20 cellular contexts compared by ENCODE assay signal in genomic region chr11:94975599-94975998, GRCh38. TPM values are rescaled to one million over a fixed set of nuclear protein-coding genes. Genes with fewer than 3 reads are reported as not detected.
DNase-seq lines count a peak whose midpoint lies in the region; ATAC-seq, FAIRE-seq and TF ChIP-seq lines count a peak whose summit lies in the region.
"Had no signal": no experiment of that assay in that cellular context is flagged by ENCODE, and none has a peak within 500 bp of the region (broad histone marks: within the 10 kb centered on the region; RNA-seq: fewer than 3 reads in every experiment).

No MANE protein-coding gene starts in this region.

- H4K20me1 ChIP-seq in HepG2 (ENCODE audit: insufficient read depth, low read length) = no peaks in the 10 kb centered on the region
- no peaks in the 10 kb centered on the region for H4K20me1 ChIP-seq in astrocyte (ENCODE audit: insufficient read depth, low read length)

- H3K27ac Mint-ChIP-seq in astrocyte (ENCODE audit: unreplicated experiment) (no peak overlapping the region), nephron progenitor cell (no peak overlapping the region), HFFc6 (no peak overlapping the region)

- H3K79me2 ChIP-seq in HepG2 (ENCODE audit: insufficient read depth, low read length) (peaks cover 17% of the 10 kb centered on the region), astrocyte (ENCODE audit: insufficient read depth, low read length) (peaks cover 18% of the 10 kb centered on the region)

- no TSS peak for BruUV-seq in HepG2 (replicated peaks; lab: Mats Ljungman, UMichigan)

- H2AFZ ChIP-seq in HepG2 (ENCODE audit: low read length) (no peak overlapping the region), astrocyte (ENCODE audit: low read depth, low read length) (no peak overlapping the region)

- H3K9me3 Mint-ChIP-seq in astrocyte (ENCODE audit: unreplicated experiment) (no peaks in the 10 kb centered on the region), nephron progenitor cell (no peaks in the 10 kb centered on the region), HFFc6 (no peaks in the 10 kb centered on the region)

- no peaks in the 10 kb centered on the region for H3K36me3 Mint-ChIP-seq in astrocyte (ENCODE audit: low read depth, unreplicated experiment)
- H3K36me3 Mint-ChIP-seq in nephron progenitor cell (ENCODE audit: low read depth) = peaks cover 13% of the 10 kb centered on the region
- H3K36me3 Mint-ChIP-seq in HFFc6 (ENCODE audit: low read depth) = peaks cover 13% of the 10 kb centered on the region; the same call in 1 of the 2 replicates

- H3K36me3 ChIP-seq in HepG2 (replicated peaks in 1 of 2; ENCODE audit: control insufficient read depth in 1 of 2, insufficient read depth in 2 of 2, low read length in 2 of 2) (peaks cover 0 to 8% of the 10 kb centered on the region in 2 experiments; a peak in 2 of 5 replicates), right lobe of liver (peaks cover 0 to 14% (median 5%) of the 10 kb centered on the region in 4 donors), astrocyte (ENCODE audit: insufficient read depth, low read length) (peaks cover 8% of the 10 kb centered on the region)

- H3K27ac ChIP-seq in HepG2 (ENCODE audit: extremely low read length, insufficient read depth, low read length) (no peak overlapping the region), right lobe of liver (no peak overlapping the region), astrocyte (ENCODE audit: low read depth, low read length) (no peak overlapping the region)
- H3K27ac ChIP-seq: A549, C4-2B, HL-60 had no signal

- no peak for TF ChIP-seq EP300 in HepG2 (IDR thresholded peaks at IDR 0.05; ENCODE audit: low read depth in 2 of 2, low read length in 2 of 2)
- no peak for TF ChIP-seq EP300 in HepG2 (CRISPR knock-in tag; IDR thresholded peaks at IDR 0.05; ENCODE audit: borderline replicate concordance)

- H3K9ac ChIP-seq in HepG2 (ENCODE audit: insufficient read depth, low read depth, low read length) = no peak overlapping the region
- no peak overlapping the region for H3K9ac ChIP-seq in astrocyte (ENCODE audit: low read length)

- TF ChIP-seq CTCF in HepG2 (CRISPR knock-in tag; IDR thresholded peaks at IDR 0.05) = no peak
- no peak for TF ChIP-seq CTCF in right lobe of liver (IDR thresholded peaks at IDR 0.05)
- no peak for TF ChIP-seq CTCF in astrocyte (IDR thresholded peaks at IDR 0.05; ENCODE audit: insufficient read depth, low read depth, low read length)
- TF ChIP-seq CTCF in nephron progenitor cell (IDR thresholded peaks at IDR 0.05) = no peak
- TF ChIP-seq CTCF in HFFc6 (IDR thresholded peaks at IDR 0.05) = no peak

- DNase-seq in HepG2 (ENCODE audit: low spot score) (no peak), right lobe of liver (no peak), GM19239 (ENCODE audit: insufficient read length, low spot score) (no peak), astrocyte (ENCODE audit: low read depth) (no peak), nephron progenitor cell (no peak), HFFc6 (no peak)
- DNase-seq: BE2C; CD8-positive, alpha-beta memory T cell; DMS 273 treated with DMSO at 0.1 percent for 48 hours; DMS79; KBM-7 had no signal

- H3K27me3 ChIP-seq in HepG2 (ENCODE audit: control insufficient read depth in 1 of 2, insufficient read depth in 2 of 2, low read length in 2 of 2) = no peaks in the 10 kb centered on the region; a peak in 1 of 5 replicates
- no peaks in the 10 kb centered on the region for H3K27me3 ChIP-seq in right lobe of liver
- H3K27me3 ChIP-seq in astrocyte (ENCODE audit: insufficient read depth, low read length) = no peaks in the 10 kb centered on the region
- H3K27me3 ChIP-seq: BE2C had no signal

- H3K4me3 ChIP-seq in HepG2 (replicated peaks in 1 of 3; ENCODE audit: insufficient read depth in 1 of 3, low read depth in 2 of 3, low read length in 3 of 3) (no peak overlapping the region), right lobe of liver (no peak overlapping the region), astrocyte (ENCODE audit: insufficient read depth, low read depth, low read length) (no peak overlapping the region)
- H3K4me3 ChIP-seq: A549, HAP-1 had no signal

- no peak for FAIRE-seq in HepG2 (lab: Jason Lieb, UNC)
- peak; percentile 78 for FAIRE-seq in GM19239 (lab: Jason Lieb, UNC)
- FAIRE-seq in astrocyte (lab: Jason Lieb, UNC) = no peak
- FAIRE-seq: A549, GM12891, H1 had no signal

- TF ChIP-seq POLR2A in HepG2 (IDR thresholded peaks at IDR 0.05; ENCODE audit: insufficient read depth in 1 of 2, low read depth in 2 of 2, low read length in 2 of 2) = no peak
- no peak for TF ChIP-seq POLR2A in right lobe of liver (IDR thresholded peaks at IDR 0.05)

- ATAC-seq in HepG2 = no peak
- ATAC-seq in right lobe of liver = no peak
- no peak for ATAC-seq in HG03565 (IDR thresholded peaks at IDR 0.05; ENCODE audit: unreplicated experiment)
- no peak for ATAC-seq in HG03460 (IDR thresholded peaks at IDR 0.05; ENCODE audit: unreplicated experiment)
- ATAC-seq: A549 had no signal

- intact Hi-C loops in HepG2 (cut with micrococcal nuclease; ENCODE audit: unreplicated experiment) (loop anchor here (10.0 kb wide), 1 partner anchor 169 kb away; no protein-coding TSS in a partner anchor), right lobe of liver (cut with DNase I) (no loop called here)

- H3K9me3 ChIP-seq in HepG2 (ENCODE audit: low read length) (no peaks in the 10 kb centered on the region), right lobe of liver (no peaks in the 10 kb centered on the region), astrocyte (ENCODE audit: insufficient read depth, low read depth, low read length) (no peaks in the 10 kb centered on the region)
- H3K9me3 ChIP-seq: A549, BE2C, HAP-1 had no signal

- 96% methylated on average over 1 of the region's 1 CpG for WGBS in HepG2 (ENCODE audit: low lambda C conversion rate)
- WGBS in right lobe of liver (ENCODE audit: insufficient coverage, low coverage, low lambda C conversion rate, missing lambda C conversion rate) = 100% methylated on average over 1 of the region's 1 CpG

- H3K4me3 Mint-ChIP-seq in astrocyte (ENCODE audit: unreplicated experiment) (peak overlapping the region; percentile 67), nephron progenitor cell (peak overlapping the region; percentile 18), HFFc6 (no peak overlapping the region)

- in situ Hi-C loops in HepG2 (cut with HindIII; ENCODE audit: extremely low pct_ligation_motif_present, low pct_unique_long_range_greater_than_20kb) = no loop called here

- H3K4me1 ChIP-seq in HepG2 (ENCODE audit: insufficient read depth, low read length) (peaks cover 25% of the 10 kb centered on the region), right lobe of liver (peaks cover 0 to 10% (median 6%) of the 10 kb centered on the region in 4 donors), astrocyte (ENCODE audit: insufficient read depth, low read length) (peaks cover 4% of the 10 kb centered on the region)

- CTCF ChIA-PET in HepG2 (lab: Yijun Ruan, JAX; ENCODE audit: low intra/inter-chr PET ratio, low total read pairs) = no interaction called here

- H3K4me1 Mint-ChIP-seq in astrocyte (ENCODE audit: low read depth, unreplicated experiment) (peaks cover 4% of the 10 kb centered on the region), nephron progenitor cell (peaks cover 30% of the 10 kb centered on the region), HFFc6 (ENCODE audit: low read depth) (peaks cover 29% of the 10 kb centered on the region)

- POLR2A ChIA-PET in HepG2 (lab: Yijun Ruan, JAX) = no interaction called here

- H3K27me3 Mint-ChIP-seq in astrocyte (ENCODE audit: low read depth, unreplicated experiment) (no peaks in the 10 kb centered on the region), nephron progenitor cell (ENCODE audit: low read depth, poor library complexity) (peaks cover 4% of the 10 kb centered on the region), HFFc6 (ENCODE audit: insufficient read depth) (peaks cover 1% of the 10 kb centered on the region; the same call in 1 of the 2 replicates)
- H3K27me3 Mint-ChIP-seq: CD8-positive, alpha-beta memory T cell had no signal

- TF ChIP-seq RAD21 in HepG2 (CRISPR knock-in tag; IDR thresholded peaks at IDR 0.05) = no peak

- H3K4me2 ChIP-seq in HepG2 (ENCODE audit: low read depth, low read length) (no peak overlapping the region), astrocyte (ENCODE audit: low read length) (no peak overlapping the region)
- H3K4me2 ChIP-seq: A549 had no signal

RNA-seq across cellular contexts. Expression of gene KDM4D, which starts 2.1 kb away (rescaled TPM):
- total RNA-seq in HepG2 (2016; rRNA removed; fragmentation: Illumina TruSeq; extraction: Trizol) (1.3 and 2.0 TPM in 2 replicates), right lobe of liver (under 1 TPM; 0.07 to 0.80 (median 0.18) TPM), astrocyte (0.72 and 0.93 TPM in 2 replicates)
- 0.44 and 0.61 TPM in 2 replicates for total RNA-seq in HepG2 (2016; cell fraction: cytosol; rRNA removed; fragmentation: Illumina TruSeq; extraction: Trizol; ENCODE audit: low read depth)
- 1.3 and 1.8 TPM in 2 replicates for total RNA-seq in HepG2 (2016; cell fraction: insoluble cytoplasmic fraction; rRNA removed; fragmentation: Illumina TruSeq; extraction: Trizol)
- 0.83 and 1.2 TPM in 2 replicates for total RNA-seq in HepG2 (2016; cell fraction: membrane; rRNA removed; fragmentation: Illumina TruSeq; extraction: Trizol)
- 1.3 TPM in 2 replicates for total RNA-seq in HepG2 (2016; cell fraction: nucleus; rRNA removed; fragmentation: Illumina TruSeq; extraction: Trizol)
- 0.96 and 1.4 TPM in 2 replicates for polyA plus RNA-seq in HepG2 (2011; rRNA removed)
- polyA plus RNA-seq in HepG2 (2011; cell fraction: cytosol; rRNA removed) = 1.3 and 1.5 TPM in 2 replicates
- polyA plus RNA-seq in HepG2 (2011; cell fraction: nucleus; rRNA removed) = 0.90 and 1.0 TPM in 2 replicates
- 1.0 and 1.3 TPM in 2 replicates for polyA plus RNA-seq in HepG2 (2012)
- polyA plus RNA-seq in HepG2 (2016; cell fraction: cytosol; fragmentation: Illumina TruSeq; extraction: Trizol; ENCODE audit: low read depth) = 0.07 and 0.12 TPM in 2 replicates
- 1.7 and 2.0 TPM in 2 replicates for polyA plus RNA-seq in HepG2 (2016; cell fraction: insoluble cytoplasmic fraction; fragmentation: Illumina TruSeq; extraction: Trizol; ENCODE audit: low read depth)
- polyA plus RNA-seq in HepG2 (2016; cell fraction: membrane; fragmentation: Illumina TruSeq; extraction: Trizol; ENCODE audit: low read depth) = 0.34 and 0.38 TPM in 2 replicates
- 0.82 and 1.1 TPM in 2 replicates for polyA plus RNA-seq in HepG2 (2016; cell fraction: nucleus; fragmentation: Illumina TruSeq; extraction: Trizol; ENCODE audit: insufficient read depth, low read depth)
- polyA minus RNA-seq in HepG2 (2011; rRNA and poly(A)+ RNA removed; ENCODE audit: low replicate concordance) = 1.8 and 3.3 TPM in 2 replicates
- polyA minus RNA-seq in HepG2 (2011; cell fraction: cytosol; rRNA and poly(A)+ RNA removed) = 0.89 and 0.97 TPM in 2 replicates
- 1.5 and 2.3 TPM in 2 replicates for polyA minus RNA-seq in HepG2 (2011; cell fraction: nucleus; rRNA and poly(A)+ RNA removed)
- total RNA-seq in HFFc6 (2021; fragmentation: NEBNext Ultra II Directional; extraction: Animal tissue kit (Norgen Biotek cat#: 25700)) = 1 to 10 TPM in 1 of 6 experiments, under 1 TPM in 5; 0.33 to 1.1 (median 0.64) TPM

RNA-seq across cellular contexts. Expression of gene CWC15, which starts 2.2 kb away (rescaled TPM):
- total RNA-seq in HepG2 (2016; rRNA removed; fragmentation: Illumina TruSeq; extraction: Trizol) = 61.2 and 73.7 TPM in 2 replicates
- total RNA-seq in HepG2 (2016; cell fraction: cytosol; rRNA removed; fragmentation: Illumina TruSeq; extraction: Trizol; ENCODE audit: low read depth) = 41.5 and 45.6 TPM in 2 replicates
- 63.8 and 74.1 TPM in 2 replicates for total RNA-seq in HepG2 (2016; cell fraction: insoluble cytoplasmic fraction; rRNA removed; fragmentation: Illumina TruSeq; extraction: Trizol)
- 40.8 and 43.7 TPM in 2 replicates for total RNA-seq in HepG2 (2016; cell fraction: membrane; rRNA removed; fragmentation: Illumina TruSeq; extraction: Trizol)
- total RNA-seq in HepG2 (2016; cell fraction: nucleus; rRNA removed; fragmentation: Illumina TruSeq; extraction: Trizol) = 42.3 and 46.0 TPM in 2 replicates
- polyA plus RNA-seq in HepG2 (2011; rRNA removed) = 26.0 and 27.6 TPM in 2 replicates
- polyA plus RNA-seq in HepG2 (2011; cell fraction: cytosol; rRNA removed) = 10.0 and 18.5 TPM in 2 replicates
- polyA plus RNA-seq in HepG2 (2011; cell fraction: nucleus; rRNA removed) = 18.8 and 23.9 TPM in 2 replicates
- polyA plus RNA-seq in HepG2 (2012) = 40.3 and 49.4 TPM in 2 replicates
- polyA plus RNA-seq in HepG2 (2016; cell fraction: cytosol; fragmentation: Illumina TruSeq; extraction: Trizol; ENCODE audit: low read depth) = 39.3 and 49.7 TPM in 2 replicates
- 85.1 and 88.1 TPM in 2 replicates for polyA plus RNA-seq in HepG2 (2016; cell fraction: insoluble cytoplasmic fraction; fragmentation: Illumina TruSeq; extraction: Trizol; ENCODE audit: low read depth)
- 42.4 and 46.8 TPM in 2 replicates for polyA plus RNA-seq in HepG2 (2016; cell fraction: membrane; fragmentation: Illumina TruSeq; extraction: Trizol; ENCODE audit: low read depth)
- 79.7 TPM in 2 replicates for polyA plus RNA-seq in HepG2 (2016; cell fraction: nucleus; fragmentation: Illumina TruSeq; extraction: Trizol; ENCODE audit: insufficient read depth, low read depth)
- 4.7 and 10.9 TPM in 2 replicates for polyA minus RNA-seq in HepG2 (2011; rRNA and poly(A)+ RNA removed; ENCODE audit: low replicate concordance)
- polyA minus RNA-seq in HepG2 (2011; cell fraction: cytosol; rRNA and poly(A)+ RNA removed) = 10.6 and 13.9 TPM in 2 replicates
- polyA minus RNA-seq in HepG2 (2011; cell fraction: nucleus; rRNA and poly(A)+ RNA removed) = 60.4 and 61.5 TPM in 2 replicates
- total RNA-seq in right lobe of liver = 10 to 100 TPM; 23.5 to 31.0 (median 26.7) TPM
- total RNA-seq in astrocyte = 53.5 and 59.2 TPM in 2 replicates
- total RNA-seq in HFFc6 (2021; fragmentation: NEBNext Ultra II Directional; extraction: Animal tissue kit (Norgen Biotek cat#: 25700)) = 10 to 100 TPM; 54.4 to 84.5 (median 64.5) TPM

RNA-seq across cellular contexts. Expression of gene KDM4E, which starts 49.5 kb away (rescaled TPM):
- total RNA-seq in HepG2 (2016; rRNA removed; fragmentation: Illumina TruSeq; extraction: Trizol) = not detected in 2 replicates
- total RNA-seq in HepG2 (2016; cell fraction: cytosol; rRNA removed; fragmentation: Illumina TruSeq; extraction: Trizol; ENCODE audit: low read depth) = not detected in 2 replicates
- not detected in 2 replicates for total RNA-seq in HepG2 (2016; cell fraction: insoluble cytoplasmic fraction; rRNA removed; fragmentation: Illumina TruSeq; extraction: Trizol)
- not detected in 2 replicates for total RNA-seq in HepG2 (2016; cell fraction: membrane; rRNA removed; fragmentation: Illumina TruSeq; extraction: Trizol)
- total RNA-seq in HepG2 (2016; cell fraction: nucleus; rRNA removed; fragmentation: Illumina TruSeq; extraction: Trizol) = not detected in 2 replicates
- polyA plus RNA-seq in HepG2 (2011; rRNA removed) = not detected in 2 replicates
- not detected in 2 replicates for polyA plus RNA-seq in HepG2 (2011; cell fraction: cytosol; rRNA removed)
- not detected in 2 replicates for polyA plus RNA-seq in HepG2 (2011; cell fraction: nucleus; rRNA removed)
- polyA plus RNA-seq in HepG2 (2012) = not detected in 2 replicates
- polyA plus RNA-seq in HepG2 (2016; cell fraction: cytosol; fragmentation: Illumina TruSeq; extraction: Trizol; ENCODE audit: low read depth) = not detected in 2 replicates
- not detected in 2 replicates for polyA plus RNA-seq in HepG2 (2016; cell fraction: insoluble cytoplasmic fraction; fragmentation: Illumina TruSeq; extraction: Trizol; ENCODE audit: low read depth)
- polyA plus RNA-seq in HepG2 (2016; cell fraction: membrane; fragmentation: Illumina TruSeq; extraction: Trizol; ENCODE audit: low read depth) = not detected in 2 replicates
- not detected in 2 replicates for polyA plus RNA-seq in HepG2 (2016; cell fraction: nucleus; fragmentation: Illumina TruSeq; extraction: Trizol; ENCODE audit: insufficient read depth, low read depth)
- not detected in 2 replicates for polyA minus RNA-seq in HepG2 (2011; rRNA and poly(A)+ RNA removed; ENCODE audit: low replicate concordance)
- polyA minus RNA-seq in HepG2 (2011; cell fraction: cytosol; rRNA and poly(A)+ RNA removed) = not detected in 2 replicates
- polyA minus RNA-seq in HepG2 (2011; cell fraction: nucleus; rRNA and poly(A)+ RNA removed) = not detected in 2 replicates
- not detected for total RNA-seq in right lobe of liver
- 0.41 TPM in 1 of 2 replicates, not detected in the other for total RNA-seq in astrocyte
- not detected for total RNA-seq in HFFc6 (2021; fragmentation: NEBNext Ultra II Directional; extraction: Animal tissue kit (Norgen Biotek cat#: 25700))
- total RNA-seq: CD8-positive, alpha-beta memory T cell; H1 had no signal
- polyA plus RNA-seq: A549; AG04450; CD8-positive, alpha-beta memory T cell; H1 had no signal
